In the genomic region with DNA sequence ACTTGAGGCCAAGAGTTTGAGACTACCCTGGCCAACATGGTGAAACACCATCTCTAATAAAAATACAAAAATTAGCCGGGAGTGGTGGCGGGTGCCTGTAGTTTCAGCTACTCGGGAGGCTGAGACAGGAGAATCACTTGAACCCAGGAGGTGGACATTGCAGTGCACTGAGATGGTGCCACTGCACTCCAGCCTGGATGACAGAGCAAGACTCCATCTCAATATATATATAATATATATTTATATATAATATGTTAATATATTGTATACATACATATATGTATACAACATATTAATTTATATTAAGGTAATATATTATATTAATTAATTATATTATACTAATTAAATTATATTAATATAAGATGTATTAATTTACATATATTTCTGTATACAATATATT, we compare ENCODE assay signal across 1 cellular context. TPM values are rescaled to one million over a fixed set of nuclear protein-coding genes. Genes with fewer than 3 reads are reported as not detected.
"Had no signal": no experiment of that assay in that cellular context is flagged by ENCODE, and none has a peak within 500 bp of the region (broad histone marks: within the 10 kb centered on the region; RNA-seq: fewer than 3 reads in every experiment).

No MANE protein-coding gene starts in this region.

RNA-seq across cellular contexts. Expression of gene RLN3, which starts 8.2 kb away (rescaled TPM):
- total RNA-seq: GM12878 had no signal
- polyA plus RNA-seq: GM12878 had no signal

RNA-seq across cellular contexts. Expression of gene PALM3, which starts 42.1 kb away (rescaled TPM):
- total RNA-seq: GM12878 had no signal
